ENCODE assay signal across 1 cellular context in the genomic region with DNA sequence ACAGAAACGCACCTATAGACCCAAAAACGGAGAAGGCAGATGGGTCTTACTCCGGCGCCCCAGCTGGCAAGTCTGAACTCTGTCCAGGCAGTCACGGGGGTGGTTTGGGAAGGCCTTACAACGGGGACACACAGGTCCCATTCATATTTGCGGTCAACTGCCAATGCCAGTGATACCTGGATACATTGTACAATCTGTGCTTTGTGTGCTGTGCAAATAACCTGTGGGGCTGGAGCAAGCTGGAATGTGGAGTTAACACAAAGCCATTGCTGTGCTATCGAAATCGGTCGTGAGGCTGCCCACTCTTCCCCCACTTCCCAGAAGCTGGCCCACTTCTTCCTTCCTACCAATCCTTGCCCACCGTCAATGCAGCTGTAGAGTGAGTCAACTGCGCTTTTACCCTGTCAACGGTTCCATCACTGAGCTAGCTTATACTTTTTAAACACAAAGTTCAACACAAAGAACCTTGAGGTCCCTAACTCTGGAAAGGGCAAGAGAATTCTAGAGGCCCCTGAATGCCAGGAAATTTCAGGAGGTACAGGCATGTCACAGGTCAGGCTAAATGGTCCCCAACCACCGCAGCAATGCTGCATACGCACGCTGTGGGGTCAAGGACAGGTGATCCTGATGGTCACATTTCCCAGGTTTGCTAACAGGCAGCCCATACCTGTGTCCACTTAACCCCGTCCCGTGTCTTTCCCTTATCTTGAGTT.
A peak's percentile ranks its signal among the peaks of the same experiment; 100 is the strongest.
TF ChIP-seq lines count a peak whose summit lies in the region.

No MANE protein-coding gene starts in this region.

TF ChIP-seq in HepG2, 621 proteins besides CTCF, POLR2A, EP300 and RAD21 (continued from another document and continues in another):
- TF ChIP-seq FIP1L1 (IDR thresholded peaks at IDR 0.05; ENCODE audit: borderline replicate concordance, insufficient read depth, low read depth, low read length) (no peak), KDM5A (IDR thresholded peaks at IDR 0.05; ENCODE audit: borderline replicate concordance, low read length) (peak; percentile 34; the same call in 1 of the 2 replicates), NBN (conservative IDR thresholded peaks at IDR 0.05) (no peak), SOX5 (CRISPR knock-in tag; IDR thresholded peaks at IDR 0.05; ENCODE audit: borderline replicate concordance) (peak; percentile 89; the same call in 1 of the 2 replicates), PHF5A (CRISPR knock-in tag; IDR thresholded peaks at IDR 0.05; ENCODE audit: low read depth, unreplicated experiment) (no peak), ZNF543 (CRISPR knock-in tag; IDR thresholded peaks at IDR 0.05) (no peak), SNRNP70 (IDR thresholded peaks at IDR 0.05; ENCODE audit: low read depth, low read length) (no peak), NR2F1 (CRISPR knock-in tag; IDR thresholded peaks at IDR 0.05) (peak; percentile 83 to 95), MAZ (IDR thresholded peaks at IDR 0.05; ENCODE audit: borderline replicate concordance, low read depth, low read length) (peak; percentile 61; the same call in 1 of the 2 replicates), MAZ (CRISPR knock-in tag; IDR thresholded peaks at IDR 0.05; ENCODE audit: low read depth) (peak; percentile 13; the same call in 1 of the 2 replicates), ZNF296 (CRISPR knock-in tag; conservative IDR thresholded peaks at IDR 0.05) (no peak), ZNF282 (IDR thresholded peaks at IDR 0.05; ENCODE audit: partially characterized antibody) (no peak), SAP130 (CRISPR knock-in tag; IDR thresholded peaks at IDR 0.05; ENCODE audit: low read depth) (peak; percentile 84), TEAD3 (CRISPR knock-in tag; optimal IDR thresholded peaks at IDR 0.05; ENCODE audit: borderline replicate concordance) (peak; percentile 98), KMT2B (CRISPR knock-in tag; IDR thresholded peaks at IDR 0.05) (peak; percentile 67; the same call in 1 of the 2 replicates), HMG20B (CRISPR knock-in tag; conservative IDR thresholded peaks at IDR 0.05) (peak; percentile 91), SYNCRIP (IDR thresholded peaks at IDR 0.05; ENCODE audit: insufficient read depth, low read depth, low read length) (no peak), KDM4B (CRISPR knock-in tag; IDR thresholded peaks at IDR 0.05) (peak; percentile 77; the same call in 1 of the 2 replicates), SUZ12 (IDR thresholded peaks at IDR 0.05; ENCODE audit: low read depth, low read length) (no peak), ZNF484 (CRISPR knock-in tag; IDR thresholded peaks at IDR 0.05; ENCODE audit: borderline replicate concordance, low read depth) (no peak), ZNF367 (CRISPR knock-in tag; IDR thresholded peaks at IDR 0.05; ENCODE audit: borderline replicate concordance) (no peak), ZNF670 (CRISPR knock-in tag; IDR thresholded peaks at IDR 0.05; ENCODE audit: borderline replicate concordance) (peak; percentile 39; the same call in 1 of the 2 replicates), ZNF556 (CRISPR knock-in tag; IDR thresholded peaks at IDR 0.05; ENCODE audit: borderline replicate concordance) (no peak; the same call in 1 of the 2 replicates), ZNF343 (CRISPR knock-in tag; IDR thresholded peaks at IDR 0.05) (peak; percentile 62; the same call in 1 of the 2 replicates)
- TF ChIP-seq, protein P1, sequence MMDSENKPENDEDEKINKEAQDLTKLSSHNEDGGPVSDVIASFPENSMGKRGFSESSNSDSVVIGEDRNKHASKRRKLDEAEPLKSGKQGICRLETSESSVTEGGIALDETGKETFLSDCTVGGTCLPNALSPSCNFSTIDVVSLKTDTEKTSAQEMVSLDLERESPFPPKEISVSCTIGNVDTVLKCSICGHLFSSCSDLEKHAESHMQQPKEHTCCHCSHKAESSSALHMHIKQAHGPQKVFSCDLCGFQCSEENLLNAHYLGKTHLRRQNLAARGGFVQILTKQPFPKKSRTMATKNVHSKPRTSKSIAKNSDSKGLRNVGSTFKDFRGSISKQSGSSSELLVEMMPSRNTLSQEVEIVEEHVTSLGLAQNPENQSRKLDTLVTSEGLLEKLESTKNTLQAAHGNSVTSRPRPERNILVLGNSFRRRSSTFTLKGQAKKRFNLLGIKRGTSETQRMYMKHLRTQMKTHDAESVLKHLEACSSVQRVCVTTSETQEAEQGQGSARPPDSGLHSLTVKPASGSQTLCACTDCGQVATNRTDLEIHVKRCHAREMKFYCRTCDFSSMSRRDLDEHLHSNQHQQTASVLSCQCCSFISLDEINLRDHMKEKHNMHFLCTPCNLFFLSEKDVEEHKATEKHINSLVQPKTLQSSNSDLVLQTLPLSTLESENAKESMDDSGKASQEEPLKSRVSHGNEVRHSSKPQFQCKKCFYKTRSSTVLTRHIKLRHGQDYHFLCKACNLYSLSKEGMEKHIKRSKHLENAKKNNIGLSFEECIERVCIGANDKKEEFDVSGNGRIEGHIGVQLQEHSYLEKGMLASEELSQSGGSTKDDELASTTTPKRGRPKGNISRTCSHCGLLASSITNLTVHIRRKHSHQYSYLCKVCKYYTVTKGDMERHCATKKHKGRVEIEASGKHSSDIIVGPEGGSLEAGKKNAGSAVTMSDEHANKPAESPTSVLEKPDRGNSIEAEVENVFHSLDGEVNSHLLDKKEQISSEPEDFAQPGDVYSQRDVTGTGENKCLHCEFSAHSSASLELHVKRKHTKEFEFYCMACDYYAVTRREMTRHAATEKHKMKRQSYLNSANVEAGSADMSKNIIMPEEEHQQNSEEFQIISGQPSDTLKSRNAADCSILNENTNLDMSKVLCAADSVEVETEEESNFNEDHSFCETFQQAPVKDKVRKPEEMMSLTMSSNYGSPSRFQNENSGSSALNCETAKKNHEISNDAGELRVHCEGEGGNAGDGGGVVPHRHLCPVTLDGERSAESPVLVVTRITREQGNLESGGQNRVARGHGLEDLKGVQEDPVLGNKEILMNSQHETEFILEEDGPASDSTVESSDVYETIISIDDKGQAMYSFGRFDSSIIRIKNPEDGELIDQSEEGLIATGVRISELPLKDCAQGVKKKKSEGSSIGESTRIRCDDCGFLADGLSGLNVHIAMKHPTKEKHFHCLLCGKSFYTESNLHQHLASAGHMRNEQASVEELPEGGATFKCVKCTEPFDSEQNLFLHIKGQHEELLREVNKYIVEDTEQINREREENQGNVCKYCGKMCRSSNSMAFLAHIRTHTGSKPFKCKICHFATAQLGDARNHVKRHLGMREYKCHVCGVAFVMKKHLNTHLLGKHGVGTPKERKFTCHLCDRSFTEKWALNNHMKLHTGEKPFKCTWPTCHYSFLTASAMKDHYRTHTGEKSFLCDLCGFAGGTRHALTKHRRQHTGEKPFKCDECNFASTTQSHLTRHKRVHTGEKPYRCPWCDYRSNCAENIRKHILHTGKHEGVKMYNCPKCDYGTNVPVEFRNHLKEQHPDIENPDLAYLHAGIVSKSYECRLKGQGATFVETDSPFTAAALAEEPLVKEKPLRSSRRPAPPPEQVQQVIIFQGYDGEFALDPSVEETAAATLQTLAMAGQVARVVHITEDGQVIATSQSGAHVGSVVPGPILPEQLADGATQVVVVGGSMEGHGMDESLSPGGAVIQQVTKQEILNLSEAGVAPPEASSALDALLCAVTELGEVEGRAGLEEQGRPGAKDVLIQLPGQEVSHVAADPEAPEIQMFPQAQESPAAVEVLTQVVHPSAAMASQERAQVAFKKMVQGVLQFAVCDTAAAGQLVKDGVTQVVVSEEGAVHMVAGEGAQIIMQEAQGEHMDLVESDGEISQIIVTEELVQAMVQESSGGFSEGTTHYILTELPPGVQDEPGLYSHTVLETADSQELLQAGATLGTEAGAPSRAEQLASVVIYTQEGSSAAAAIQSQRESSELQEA (CRISPR knock-in tag; IDR thresholded peaks at IDR 0.05; ENCODE audit: not compliant biosample characterization) = no peak
- TF ChIP-seq, protein P2, sequence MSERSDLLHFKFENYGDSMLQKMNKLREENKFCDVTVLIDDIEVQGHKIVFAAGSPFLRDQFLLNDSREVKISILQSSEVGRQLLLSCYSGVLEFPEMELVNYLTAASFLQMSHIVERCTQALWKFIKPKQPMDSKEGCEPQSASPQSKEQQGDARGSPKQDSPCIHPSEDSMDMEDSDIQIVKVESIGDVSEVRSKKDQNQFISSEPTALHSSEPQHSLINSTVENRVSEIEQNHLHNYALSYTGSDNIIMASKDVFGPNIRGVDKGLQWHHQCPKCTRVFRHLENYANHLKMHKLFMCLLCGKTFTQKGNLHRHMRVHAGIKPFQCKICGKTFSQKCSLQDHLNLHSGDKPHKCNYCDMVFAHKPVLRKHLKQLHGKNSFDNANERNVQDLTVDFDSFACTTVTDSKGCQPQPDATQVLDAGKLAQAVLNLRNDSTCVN (CRISPR knock-in tag; IDR thresholded peaks at IDR 0.05; ENCODE audit: borderline replicate concordance) = peak; percentile 99
- TF ChIP-seq, protein P3, sequence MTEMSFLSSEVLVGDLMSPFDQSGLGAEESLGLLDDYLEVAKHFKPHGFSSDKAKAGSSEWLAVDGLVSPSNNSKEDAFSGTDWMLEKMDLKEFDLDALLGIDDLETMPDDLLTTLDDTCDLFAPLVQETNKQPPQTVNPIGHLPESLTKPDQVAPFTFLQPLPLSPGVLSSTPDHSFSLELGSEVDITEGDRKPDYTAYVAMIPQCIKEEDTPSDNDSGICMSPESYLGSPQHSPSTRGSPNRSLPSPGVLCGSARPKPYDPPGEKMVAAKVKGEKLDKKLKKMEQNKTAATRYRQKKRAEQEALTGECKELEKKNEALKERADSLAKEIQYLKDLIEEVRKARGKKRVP (CRISPR knock-in tag; IDR thresholded peaks at IDR 0.05) = no peak; a peak in 1 of 4 replicates
- TF ChIP-seq, protein P4, sequence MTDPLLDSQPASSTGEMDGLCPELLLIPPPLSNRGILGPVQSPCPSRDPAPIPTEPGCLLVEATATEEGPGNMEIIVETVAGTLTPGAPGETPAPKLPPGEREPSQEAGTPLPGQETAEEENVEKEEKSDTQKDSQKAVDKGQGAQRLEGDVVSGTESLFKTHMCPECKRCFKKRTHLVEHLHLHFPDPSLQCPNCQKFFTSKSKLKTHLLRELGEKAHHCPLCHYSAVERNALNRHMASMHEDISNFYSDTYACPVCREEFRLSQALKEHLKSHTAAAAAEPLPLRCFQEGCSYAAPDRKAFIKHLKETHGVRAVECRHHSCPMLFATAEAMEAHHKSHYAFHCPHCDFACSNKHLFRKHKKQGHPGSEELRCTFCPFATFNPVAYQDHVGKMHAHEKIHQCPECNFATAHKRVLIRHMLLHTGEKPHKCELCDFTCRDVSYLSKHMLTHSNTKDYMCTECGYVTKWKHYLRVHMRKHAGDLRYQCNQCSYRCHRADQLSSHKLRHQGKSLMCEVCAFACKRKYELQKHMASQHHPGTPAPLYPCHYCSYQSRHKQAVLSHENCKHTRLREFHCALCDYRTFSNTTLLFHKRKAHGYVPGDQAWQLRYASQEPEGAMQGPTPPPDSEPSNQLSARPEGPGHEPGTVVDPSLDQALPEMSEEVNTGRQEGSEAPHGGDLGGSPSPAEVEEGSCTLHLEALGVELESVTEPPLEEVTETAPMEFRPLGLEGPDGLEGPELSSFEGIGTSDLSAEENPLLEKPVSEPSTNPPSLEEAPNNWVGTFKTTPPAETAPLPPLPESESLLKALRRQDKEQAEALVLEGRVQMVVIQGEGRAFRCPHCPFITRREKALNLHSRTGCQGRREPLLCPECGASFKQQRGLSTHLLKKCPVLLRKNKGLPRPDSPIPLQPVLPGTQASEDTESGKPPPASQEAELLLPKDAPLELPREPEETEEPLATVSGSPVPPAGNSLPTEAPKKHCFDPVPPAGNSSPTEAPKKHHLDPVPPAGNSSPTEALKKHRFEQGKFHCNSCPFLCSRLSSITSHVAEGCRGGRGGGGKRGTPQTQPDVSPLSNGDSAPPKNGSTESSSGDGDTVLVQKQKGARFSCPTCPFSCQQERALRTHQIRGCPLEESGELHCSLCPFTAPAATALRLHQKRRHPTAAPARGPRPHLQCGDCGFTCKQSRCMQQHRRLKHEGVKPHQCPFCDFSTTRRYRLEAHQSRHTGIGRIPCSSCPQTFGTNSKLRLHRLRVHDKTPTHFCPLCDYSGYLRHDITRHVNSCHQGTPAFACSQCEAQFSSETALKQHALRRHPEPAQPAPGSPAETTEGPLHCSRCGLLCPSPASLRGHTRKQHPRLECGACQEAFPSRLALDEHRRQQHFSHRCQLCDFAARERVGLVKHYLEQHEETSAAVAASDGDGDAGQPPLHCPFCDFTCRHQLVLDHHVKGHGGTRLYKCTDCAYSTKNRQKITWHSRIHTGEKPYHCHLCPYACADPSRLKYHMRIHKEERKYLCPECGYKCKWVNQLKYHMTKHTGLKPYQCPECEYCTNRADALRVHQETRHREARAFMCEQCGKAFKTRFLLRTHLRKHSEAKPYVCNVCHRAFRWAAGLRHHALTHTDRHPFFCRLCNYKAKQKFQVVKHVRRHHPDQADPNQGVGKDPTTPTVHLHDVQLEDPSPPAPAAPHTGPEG (CRISPR knock-in tag; IDR thresholded peaks at IDR 0.05) = no peak
- TF ChIP-seq, protein P5, sequence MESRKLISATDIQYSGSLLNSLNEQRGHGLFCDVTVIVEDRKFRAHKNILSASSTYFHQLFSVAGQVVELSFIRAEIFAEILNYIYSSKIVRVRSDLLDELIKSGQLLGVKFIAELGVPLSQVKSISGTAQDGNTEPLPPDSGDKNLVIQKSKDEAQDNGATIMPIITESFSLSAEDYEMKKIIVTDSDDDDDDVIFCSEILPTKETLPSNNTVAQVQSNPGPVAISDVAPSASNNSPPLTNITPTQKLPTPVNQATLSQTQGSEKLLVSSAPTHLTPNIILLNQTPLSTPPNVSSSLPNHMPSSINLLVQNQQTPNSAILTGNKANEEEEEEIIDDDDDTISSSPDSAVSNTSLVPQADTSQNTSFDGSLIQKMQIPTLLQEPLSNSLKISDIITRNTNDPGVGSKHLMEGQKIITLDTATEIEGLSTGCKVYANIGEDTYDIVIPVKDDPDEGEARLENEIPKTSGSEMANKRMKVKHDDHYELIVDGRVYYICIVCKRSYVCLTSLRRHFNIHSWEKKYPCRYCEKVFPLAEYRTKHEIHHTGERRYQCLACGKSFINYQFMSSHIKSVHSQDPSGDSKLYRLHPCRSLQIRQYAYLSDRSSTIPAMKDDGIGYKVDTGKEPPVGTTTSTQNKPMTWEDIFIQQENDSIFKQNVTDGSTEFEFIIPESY (CRISPR knock-in tag; IDR thresholded peaks at IDR 0.05) = peak; percentile 8; the same call in 1 of the 2 replicates
- TF ChIP-seq, protein P6, sequence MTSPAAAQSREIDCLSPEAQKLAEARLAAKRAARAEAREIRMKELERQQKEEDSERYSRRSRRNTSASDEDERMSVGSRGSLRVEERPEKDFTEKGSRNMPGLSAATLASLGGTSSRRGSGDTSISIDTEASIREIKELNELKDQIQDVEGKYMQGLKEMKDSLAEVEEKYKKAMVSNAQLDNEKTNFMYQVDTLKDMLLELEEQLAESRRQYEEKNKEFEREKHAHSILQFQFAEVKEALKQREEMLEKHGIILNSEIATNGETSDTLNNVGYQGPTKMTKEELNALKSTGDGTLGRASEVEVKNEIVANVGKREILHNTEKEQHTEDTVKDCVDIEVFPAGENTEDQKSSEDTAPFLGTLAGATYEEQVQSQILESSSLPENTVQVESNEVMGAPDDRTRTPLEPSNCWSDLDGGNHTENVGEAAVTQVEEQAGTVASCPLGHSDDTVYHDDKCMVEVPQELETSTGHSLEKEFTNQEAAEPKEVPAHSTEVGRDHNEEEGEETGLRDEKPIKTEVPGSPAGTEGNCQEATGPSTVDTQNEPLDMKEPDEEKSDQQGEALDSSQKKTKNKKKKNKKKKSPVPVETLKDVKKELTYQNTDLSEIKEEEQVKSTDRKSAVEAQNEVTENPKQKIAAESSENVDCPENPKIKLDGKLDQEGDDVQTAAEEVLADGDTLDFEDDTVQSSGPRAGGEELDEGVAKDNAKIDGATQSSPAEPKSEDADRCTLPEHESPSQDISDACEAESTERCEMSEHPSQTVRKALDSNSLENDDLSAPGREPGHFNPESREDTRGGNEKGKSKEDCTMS (CRISPR knock-in tag; conservative IDR thresholded peaks at IDR 0.05) = no peak
- TF ChIP-seq, protein P7, sequence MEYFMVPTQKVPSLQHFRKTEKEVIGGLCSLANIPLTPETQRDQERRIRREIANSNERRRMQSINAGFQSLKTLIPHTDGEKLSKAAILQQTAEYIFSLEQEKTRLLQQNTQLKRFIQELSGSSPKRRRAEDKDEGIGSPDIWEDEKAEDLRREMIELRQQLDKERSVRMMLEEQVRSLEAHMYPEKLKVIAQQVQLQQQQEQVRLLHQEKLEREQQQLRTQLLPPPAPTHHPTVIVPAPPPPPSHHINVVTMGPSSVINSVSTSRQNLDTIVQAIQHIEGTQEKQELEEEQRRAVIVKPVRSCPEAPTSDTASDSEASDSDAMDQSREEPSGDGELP (IDR thresholded peaks at IDR 0.05; ENCODE audit: borderline replicate concordance, low read depth) = peak; percentile 88
